Comparison of ENCODE assay signal across 23 cellular contexts in the genomic region with DNA sequence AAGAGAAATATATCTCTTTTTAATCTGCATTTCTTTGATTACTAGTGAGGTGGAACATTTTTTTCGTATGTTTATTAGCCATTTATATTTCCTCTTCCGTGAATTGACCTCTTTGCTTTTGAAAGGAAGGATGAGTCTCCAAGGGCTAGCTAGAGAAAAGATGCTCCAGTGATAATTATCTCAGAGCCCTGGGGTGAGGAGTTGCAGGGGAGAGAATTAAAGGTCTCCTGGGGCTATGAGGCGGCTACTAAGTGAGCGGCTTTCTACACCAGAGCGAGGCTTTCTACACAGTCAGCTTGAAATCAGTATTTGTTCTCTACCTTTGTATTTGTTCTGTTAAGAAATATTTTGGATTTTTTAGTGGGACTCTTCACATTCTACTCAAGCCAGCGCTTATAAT.
DNase-seq lines count a peak whose midpoint lies in the region.
"Had no signal": no experiment of that assay in that cellular context is flagged by ENCODE, and none has a peak within 500 bp of the region (broad histone marks: within the 10 kb centered on the region; RNA-seq: fewer than 3 reads in every experiment).

No MANE protein-coding gene starts in this region.

- no peak overlapping the region for H2AK5ac ChIP-seq in neuronal stem cell (ENCODE audit: low read depth, low read length)

- H3K4me1 ChIP-seq in neuronal stem cell (ENCODE audit: control insufficient read depth in 2 of 2, insufficient read depth in 1 of 2, low read depth in 1 of 2, low read length in 2 of 2) = peaks cover 9 to 29% of the 10 kb centered on the region in 2 donors
- H3K4me1 ChIP-seq: body of pancreas, Peyer's patch had no signal

- H3K9ac ChIP-seq in SK-N-MC (ENCODE audit: insufficient read length) (no peak overlapping the region), neuronal stem cell (ENCODE audit: low read depth, low read length, poor library complexity) (no peak overlapping the region)

- no peak overlapping the region for H3K18ac ChIP-seq in neuronal stem cell (ENCODE audit: low read length)

- WGBS in neuronal stem cell (ENCODE audit: extremely low coverage in 2 of 2, insufficient read length in 2 of 2, insufficient replicate concordance in 1 of 2), 2 donors = no CpG with 5 or more reads among the region's 6 CpGs

- H2BK12ac ChIP-seq in neuronal stem cell (ENCODE audit: low read length) = no peak overlapping the region

- H3K9me3 ChIP-seq in SK-N-MC (ENCODE audit: low read depth, low read length) (no peaks in the 10 kb centered on the region), neuronal stem cell (replicated peaks in 1 of 2; ENCODE audit: control insufficient read depth in 2 of 2, insufficient read depth in 1 of 2, low read depth in 1 of 2, low read length in 2 of 2) (no peaks in the 10 kb centered on the region)
- H3K9me3 ChIP-seq: body of pancreas, Peyer's patch, upper lobe of left lung had no signal

- no peak overlapping the region for H3K27ac ChIP-seq in SK-N-MC
- H3K27ac ChIP-seq in neuronal stem cell (replicated peaks; ENCODE audit: low read length) = no peak overlapping the region
- H3K27ac ChIP-seq: body of pancreas, Peyer's patch, upper lobe of left lung had no signal

- H4K8ac ChIP-seq in neuronal stem cell (ENCODE audit: low read depth, low read length) = no peak overlapping the region

- no peak overlapping the region for H3K14ac ChIP-seq in neuronal stem cell (ENCODE audit: low read length)

- peak; percentile 32 for DNase-seq in NCI-H1436 (lab: John Stamatoyannopoulos, UW)
- DNase-seq in NCI-H1436 treated with DMSO at 0.1 percent for 48 hours (lab: John Stamatoyannopoulos, UW) = no peak
- peak; percentile 68 for DNase-seq in NCI-H146 (lab: John Stamatoyannopoulos, UW)
- peak; percentile 10 for DNase-seq in SK-N-MC (ENCODE audit: low read depth, low spot score)
- DNase-seq in neuronal stem cell (ENCODE audit: low spot score) = no peak
- no peak for DNase-seq in H4 (ENCODE audit: low spot score)
- DNase-seq in activated CD4-positive, alpha-beta T cell treated with anti-CD3 and anti-CD28 coated beads, Interleukin-2, amount 50 U/mL, for 48 hours = no peak
- no peak for DNase-seq in NCI-H2196 (lab: John Stamatoyannopoulos, UW; ENCODE audit: unreplicated experiment)
- DNase-seq: activated CD4-positive, alpha-beta T cell treated with anti-CD3 and anti-CD28 coated beads for 36 hours; activated CD8-positive, alpha-beta memory T cell treated with anti-CD3 and anti-CD28 coated beads for 24 hours; activated T-cell treated with anti-CD3 and anti-CD28 coated beads, Interleukin-2, amount 50 U/mL, for 1 hour; body of pancreas; COR-L47; foreskin fibroblast; left colon; NCI-H1694 treated with DMSO at 0.1 percent for 48 hours; NCI-H446 treated with DMSO at 0.1 percent for 48 hours; NK-92 treated with Interleukin-12 subunit alpha and Interleukin-12 subunit beta, amount 100 ng/mL, for 24 hours; Peyer's patch; SIG-M5; substantia nigra; upper lobe of left lung had no signal

- no peak overlapping the region for H2BK15ac ChIP-seq in neuronal stem cell (ENCODE audit: low read length)

- H2AFZ ChIP-seq in neuronal stem cell (ENCODE audit: low read length) = peak overlapping the region; percentile 12

- no peak overlapping the region for H4K91ac ChIP-seq in neuronal stem cell (ENCODE audit: low read depth, low read length, poor library complexity)

- H3K36me3 ChIP-seq in SK-N-MC (ENCODE audit: insufficient read depth, low read length) = no peaks in the 10 kb centered on the region
- no peaks in the 10 kb centered on the region for H3K36me3 ChIP-seq in neuronal stem cell (replicated peaks in 1 of 2; ENCODE audit: control insufficient read depth in 2 of 2, insufficient read depth in 2 of 2, low read length in 2 of 2)
- H3K36me3 ChIP-seq: Peyer's patch, upper lobe of left lung had no signal

- no peaks in the 10 kb centered on the region for H3K79me1 ChIP-seq in neuronal stem cell (ENCODE audit: low read depth, low read length)

- H3K4me3 ChIP-seq in SK-N-MC (0 out of 2 replicates have a peak overlapping the region, but pooled peaks have one; percentile 31), neuronal stem cell (ENCODE audit: low read length in 2 of 2) (no peak overlapping the region)
- H3K4me3 ChIP-seq: body of pancreas, Peyer's patch, smooth muscle cell, upper lobe of left lung had no signal

- H3K4me2 ChIP-seq in neuronal stem cell (ENCODE audit: insufficient read depth, low read length, poor library complexity, severe bottlenecking) = no peak overlapping the region
- H3K4me2 ChIP-seq: smooth muscle cell had no signal

- H3K4ac ChIP-seq in neuronal stem cell (ENCODE audit: low read length) = no peak overlapping the region

- no peak overlapping the region for H2BK120ac ChIP-seq in neuronal stem cell (ENCODE audit: low read depth, low read length)

- no peak overlapping the region for H2BK5ac ChIP-seq in neuronal stem cell (ENCODE audit: low read length)

- no peak overlapping the region for H3K23ac ChIP-seq in neuronal stem cell (ENCODE audit: low read depth, low read length, poor library complexity)

- H3K27me3 ChIP-seq in neuronal stem cell (ENCODE audit: control insufficient read depth in 3 of 3, insufficient read depth in 3 of 3, low read depth in 1 of 3, low read length in 3 of 3) = no peaks in the 10 kb centered on the region
- H3K27me3 ChIP-seq: body of pancreas, Peyer's patch, upper lobe of left lung had no signal

Comparison
In these comparisons a context has a peak if more than half of its experiments do, and no peak if none do; other contexts are left out.
1. DNase-seq: peak in NCI-H1436 (single experiment), NCI-H146 (single experiment) and SK-N-MC (single experiment); none in NCI-H1436 treated with DMSO at 0.1 percent for 48 hours (single experiment), neuronal stem cell (single experiment), H4 (single experiment), activated CD4-positive, alpha-beta T cell treated with anti-CD3 and anti-CD28 coated beads, Interleukin-2, amount 50 U/mL, for 48 hours (0 of 2) and NCI-H2196 (single experiment).